In genomic region chr7:74013539-74014272, GRCh38 we compare ENCODE assay signal across 16 cellular contexts. TPM values are rescaled to one million over a fixed set of nuclear protein-coding genes. Genes with fewer than 3 reads are reported as not detected.
DNase-seq lines count a peak whose midpoint lies in the region; ATAC-seq and TF ChIP-seq lines count a peak whose summit lies in the region.
"Had no signal": no experiment of that assay in that cellular context is flagged by ENCODE, and none has a peak within 500 bp of the region (broad histone marks: within the 10 kb centered on the region; RNA-seq: fewer than 3 reads in every experiment).

No MANE protein-coding gene starts in this region.

- in situ Hi-C loops in brain microvascular endothelial cell (cut with HindIII; ENCODE audit: low pct_ligation_motif_present, low sequenced_read_pairs), result no loop called here

- H3K36me3 ChIP-seq in BLaER1 (no peaks in the 10 kb centered on the region), OCI-LY3 (replicated peaks; ENCODE audit: low read depth, low read length) (no peaks in the 10 kb centered on the region), brain microvascular endothelial cell (replicated peaks) (no peaks in the 10 kb centered on the region)
- H3K36me3 ChIP-seq: left lung, suprapubic skin had no signal

- H3K4me3 ChIP-seq in BLaER1 (no peak overlapping the region), OCI-LY3 (ENCODE audit: low read length) (no peak overlapping the region), fibroblast of the aortic adventitia (ENCODE audit: low read depth, low read length) (no peak overlapping the region), brain microvascular endothelial cell (ENCODE audit: low read depth, low read length) (no peak overlapping the region)
- H3K4me3 ChIP-seq: left lung, skin epidermis, suprapubic skin had no signal

- no peaks in the 10 kb centered on the region for H3K79me2 ChIP-seq in OCI-LY3 (ENCODE audit: low read length)

- peak; percentile 38 for DNase-seq in fibroblast of the aortic adventitia (ENCODE audit: low read depth)
- no peak for DNase-seq in omental fat pad (ENCODE audit: low spot score)
- no peak for DNase-seq in NCI-H1694 treated with DMSO at 0.1 percent for 48 hours (lab: John Stamatoyannopoulos, UW)
- no peak for DNase-seq in brain microvascular endothelial cell
- DNase-seq in stimulated activated CD4-positive, alpha-beta T cell treated with anti-CD3 and anti-CD28 coated beads, Interleukin-4, amount 100 ng/mL, for 4 hours, result no peak
- DNase-seq: activated naive CD4-positive, alpha-beta T cell; left lung; natural killer cell; NCI-H2171 treated with DMSO at 0.1 percent for 48 hours had no signal

- H3K27ac ChIP-seq in BLaER1 (peak overlapping the region; percentile 82), OCI-LY3 (ENCODE audit: low read length) (no peak overlapping the region), brain microvascular endothelial cell (no peak overlapping the region)
- H3K27ac ChIP-seq: epithelial cell of prostate, left lung, skin epidermis, suprapubic skin, VCaP had no signal

- 0 out of 2 replicates have a peak overlapping the region, but pooled peaks have one; percentile 52 for H2AFZ ChIP-seq in OCI-LY3 (ENCODE audit: low read depth, low read length)

- no peaks in the 10 kb centered on the region for H3K9me3 ChIP-seq in BLaER1
- H3K9me3 ChIP-seq in OCI-LY3 (ENCODE audit: insufficient read depth, low read length), result no peaks in the 10 kb centered on the region
- H3K9me3 ChIP-seq: left lung, suprapubic skin had no signal

- no peak for TF ChIP-seq CTCF in OCI-LY3 (IDR thresholded peaks at IDR 0.05; ENCODE audit: low read depth, low read length)
- TF ChIP-seq CTCF in fibroblast of the aortic adventitia (IDR thresholded peaks at IDR 0.05; ENCODE audit: insufficient read depth, low read length), result no peak
- TF ChIP-seq CTCF in omental fat pad (IDR thresholded peaks at IDR 0.05), result no peak
- TF ChIP-seq CTCF in brain microvascular endothelial cell (IDR thresholded peaks at IDR 0.05; ENCODE audit: low read depth, low read length, missing control alignments), result no peak

- H3K4me2 ChIP-seq in BLaER1, result peak overlapping the region; percentile 77
- no peak overlapping the region for H3K4me2 ChIP-seq in OCI-LY3 (ENCODE audit: low read length)

- peak overlapping the region; percentile 58 for H3K9ac ChIP-seq in BLaER1
- no peak overlapping the region for H3K9ac ChIP-seq in OCI-LY3 (ENCODE audit: low read length)

- ATAC-seq in omental fat pad (ENCODE audit: low FRiP score) (peak; percentile 33), HG02642 (IDR thresholded peaks at IDR 0.05; ENCODE audit: poor library complexity, unreplicated experiment) (no peak)
- ATAC-seq: left lung, natural killer cell had no signal

- H3K4me1 ChIP-seq in BLaER1 (peaks cover 33% of the 10 kb centered on the region), OCI-LY3 (ENCODE audit: low read length) (peaks cover 10% of the 10 kb centered on the region)
- H3K4me1 ChIP-seq: left lung had no signal

- H4K20me1 ChIP-seq in BLaER1 (no peaks in the 10 kb centered on the region), OCI-LY3 (ENCODE audit: insufficient read depth, low read length) (no peaks in the 10 kb centered on the region)

- no peaks in the 10 kb centered on the region for H3K27me3 ChIP-seq in BLaER1
- no peaks in the 10 kb centered on the region; the same call in 1 of the 2 replicates for H3K27me3 ChIP-seq in OCI-LY3 (ENCODE audit: low read depth, low read length)
- no peaks in the 10 kb centered on the region for H3K27me3 ChIP-seq in brain microvascular endothelial cell (replicated peaks)
- H3K27me3 ChIP-seq: left lung, suprapubic skin had no signal

RNA-seq across cellular contexts. Expression of gene ELN, which starts 14.3 kb away (rescaled TPM):
- 22.3 and 101 TPM in 2 replicates for total RNA-seq in fibroblast of the aortic adventitia (ENCODE audit: low replicate concordance)
- 100 to 1,000 TPM in 2 of 4 donors, 10 to 100 TPM in 2; 61.2 to 133 (median 83.8) TPM for total RNA-seq in omental fat pad
